Comparison of ENCODE assay signal across 1 cellular context in genomic region chr2:131062066-131062465, GRCh38.
TF ChIP-seq lines count a peak whose summit lies in the region.

No MANE protein-coding gene starts in this region.

TF ChIP-seq in GM23338, 12 proteins besides CTCF, POLR2A, EP300 and RAD21 (continued from another document):
- TF ChIP-seq ZNF462 (CRISPR knock-in tag; IDR thresholded peaks at IDR 0.05) (no peak), REST (IDR thresholded peaks at IDR 0.05; ENCODE audit: unreplicated experiment) (no peak), STAT1 (IDR thresholded peaks at IDR 0.05; ENCODE audit: unreplicated experiment) (no peak), JUNB (IDR thresholded peaks at IDR 0.05; ENCODE audit: unreplicated experiment) (no peak), ZNF331 (CRISPR knock-in tag; IDR thresholded peaks at IDR 0.05; ENCODE audit: low read depth) (no peak)
